ENCODE assay signal across 18 cellular contexts in the genomic region with DNA sequence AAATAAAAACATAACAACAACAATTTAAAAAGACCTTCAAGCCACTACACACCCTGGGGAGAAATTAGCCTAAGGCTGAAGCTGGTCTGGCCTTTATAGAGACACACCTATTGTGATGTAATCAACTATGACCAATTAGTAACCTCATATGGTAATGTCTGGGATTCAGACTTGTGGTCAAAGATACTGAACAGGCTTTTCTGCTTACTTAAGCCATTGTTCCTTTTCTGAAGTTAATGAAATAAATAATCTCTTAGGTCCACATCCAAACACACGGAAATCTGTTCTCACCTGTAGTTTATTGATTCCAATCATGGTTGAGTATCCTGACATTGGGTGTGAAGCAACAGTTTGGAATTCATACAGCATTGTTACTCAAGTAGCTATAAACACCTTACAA.
A peak's percentile ranks its signal among the peaks of the same experiment; 100 is the strongest.
DNase-seq lines count a peak whose midpoint lies in the region; TF ChIP-seq lines count a peak whose summit lies in the region.
"Had no signal": no experiment of that assay in that cellular context is flagged by ENCODE, and none has a peak within 500 bp of the region (broad histone marks: within the 10 kb centered on the region; RNA-seq: fewer than 3 reads in every experiment).

No MANE protein-coding gene starts in this region.

- no peaks in the 10 kb centered on the region for H3K9me3 ChIP-seq in PC-9 (ENCODE audit: insufficient read depth, low read depth)
- H3K9me3 ChIP-seq: MG63 had no signal

- no peaks in the 10 kb centered on the region for H4K20me1 ChIP-seq in PC-9 (ENCODE audit: insufficient read depth)

- no peak overlapping the region for H2AFZ ChIP-seq in PC-9
- H2AFZ ChIP-seq: GM23338 had no signal

- no TSS peak for BruUV-seq in PC-9 (replicated peaks; lab: Mats Ljungman, UMichigan)

- H3K79me2 ChIP-seq in PC-9 (ENCODE audit: low read depth): no peaks in the 10 kb centered on the region

- peak overlapping the region; percentile 48 for H3K4me2 ChIP-seq in PC-9
- H3K4me2 ChIP-seq: GM23338, KMS-11 had no signal

- CTCF ChIA-PET in PC-9 (lab: Charles Lee): no interaction called here

- no peak for TF ChIP-seq CTCF in PC-9 (conservative IDR thresholded peaks at IDR 0.05)

- no peaks in the 10 kb centered on the region for H3K36me3 ChIP-seq in PC-9 (ENCODE audit: low read depth)
- H3K36me3 ChIP-seq: MG63 had no signal

- no peak overlapping the region for H3K4me3 ChIP-seq in PC-9
- H3K4me3 ChIP-seq: GM12878, GM23338, MG63 had no signal

- intact Hi-C loops in PC-9 (cut with micrococcal nuclease; ENCODE audit: unreplicated experiment): no loop called here

- peak overlapping the region; percentile 34 for H3K27ac ChIP-seq in PC-9
- H3K27ac ChIP-seq: KMS-11 had no signal

- POLR2A ChIA-PET in PC-9 (lab: Charles Lee; ENCODE audit: unreplicated experiment): no interaction called here

- peak; percentile 6 for DNase-seq in SIG-M5 treated with dmso at 0.1 percent for 504 hours (lab: John Stamatoyannopoulos, UW; ENCODE audit: unreplicated experiment)
- DNase-seq in SIG-M5 (lab: John Stamatoyannopoulos, UW): no peak
- peak in 1 of 2 experiments; percentile 96 for DNase-seq in PC-9
- peak; percentile 13 for DNase-seq in dedifferentiated amniotic fluid mesenchymal stem cell (ENCODE audit: extremely low spot score)
- peak; percentile 33 for DNase-seq in renal cortical epithelial cell (ENCODE audit: low read depth)
- no peak for DNase-seq in pons (ENCODE audit: low spot score)
- DNase-seq in amygdala (lab: John Stamatoyannopoulos, UW): no peak
- DNase-seq in cerebellar nuclear complex (lab: John Stamatoyannopoulos, UW): no peak
- DNase-seq: C1 segment of cervical spinal cord, DND-41, HFFc6, MG63, NCI-H1092, NCI-H187, NCI-H526 treated with DMSO at 0.1 percent for 48 hours had no signal

- H3K4me1 ChIP-seq in PC-9 (replicated peaks; ENCODE audit: insufficient read depth): peaks cover 21% of the 10 kb centered on the region

- H3K27me3 ChIP-seq in PC-9 (ENCODE audit: insufficient read depth, low read depth): no peaks in the 10 kb centered on the region
- H3K27me3 ChIP-seq: MG63 had no signal

- no peaks in the 10 kb centered on the region for H3K9me2 ChIP-seq in PC-9 (ENCODE audit: insufficient read depth)

- H3F3A ChIP-seq in PC-9 (ENCODE audit: insufficient read depth, low read depth): peaks cover 10% of the 10 kb centered on the region; the same call in 1 of the 2 replicates

Comparison
In these comparisons a context has a peak if more than half of its experiments do, and no peak if none do; other contexts are left out.
1. DNase-seq: peak in SIG-M5 treated with dmso at 0.1 percent for 504 hours (single experiment), dedifferentiated amniotic fluid mesenchymal stem cell (single experiment) and renal cortical epithelial cell (single experiment); none in SIG-M5 (single experiment), pons (single experiment), amygdala (0 of 56) and cerebellar nuclear complex (0 of 2).